Comparison of ENCODE assay signal across 14 cellular contexts in genomic region chr15:77327168-77327567, GRCh38.
DNase-seq lines count a peak whose midpoint lies in the region; TF ChIP-seq lines count a peak whose summit lies in the region.
"Had no signal": no experiment of that assay in that cellular context is flagged by ENCODE, and none has a peak within 500 bp of the region (broad histone marks: within the 10 kb centered on the region; RNA-seq: fewer than 3 reads in every experiment).

No MANE protein-coding gene starts in this region.

- peak overlapping the region; percentile 47 for H3K4me2 ChIP-seq in neural cell (ENCODE audit: low read length)

- WGBS in testis, 2 donors: 85 to 89% methylated on average over 2 of the region's 2 CpGs
- WGBS in suprapubic skin: 53% methylated on average over 2 of the region's 2 CpGs

- H3K9me3 ChIP-seq in neural cell (ENCODE audit: low read length) (no peaks in the 10 kb centered on the region), testis (no peaks in the 10 kb centered on the region), suprapubic skin (no peaks in the 10 kb centered on the region)

- H3K27me3 ChIP-seq in neural cell (ENCODE audit: insufficient read depth, low read depth, low read length): no peaks in the 10 kb centered on the region
- no peaks in the 10 kb centered on the region for H3K27me3 ChIP-seq in testis
- no peaks in the 10 kb centered on the region for H3K27me3 ChIP-seq in suprapubic skin

- intact Hi-C loops in testis (cut with DNase I; ENCODE audit: low total_unique reads): no loop called here

- TF ChIP-seq RAD21 in neural cell (conservative IDR thresholded peaks at IDR 0.05): no peak

- H3K27ac ChIP-seq in neural cell (ENCODE audit: low read length) (peak overlapping the region; percentile 62), testis (no peak overlapping the region), suprapubic skin (no peak overlapping the region)

- no peaks in the 10 kb centered on the region for H4K20me1 ChIP-seq in neural cell (ENCODE audit: insufficient read depth)

- no peaks in the 10 kb centered on the region for H3F3A ChIP-seq in neural cell (ENCODE audit: insufficient read depth, low read length, poor library complexity, severe bottlenecking)

- H3K4me1 ChIP-seq in testis (no peaks in the 10 kb centered on the region), suprapubic skin (peaks cover 21% of the 10 kb centered on the region)

- H3K36me3 ChIP-seq in neural cell (ENCODE audit: insufficient read depth, low read length) (no peaks in the 10 kb centered on the region), testis (ENCODE audit: low read depth, missing control alignments) (no peaks in the 10 kb centered on the region), suprapubic skin (no peaks in the 10 kb centered on the region)

- no peak overlapping the region for H3K9ac ChIP-seq in neural cell (ENCODE audit: low read length)

- no peak overlapping the region for H3K4me3 ChIP-seq in LNCaP clone FGC (ENCODE audit: low read depth, low read length)
- peak overlapping the region; percentile 56 for H3K4me3 ChIP-seq in neural cell (ENCODE audit: low read length)
- no peak overlapping the region for H3K4me3 ChIP-seq in testis
- H3K4me3 ChIP-seq in suprapubic skin: no peak overlapping the region

- H3K79me2 ChIP-seq in neural cell (replicated peaks; ENCODE audit: insufficient read depth, low read length): no peaks in the 10 kb centered on the region

- no peak for TF ChIP-seq EP300 in neural cell (conservative IDR thresholded peaks at IDR 0.05; ENCODE audit: poor library complexity, severe bottlenecking)
- no peak for TF ChIP-seq EP300 in suprapubic skin (IDR thresholded peaks at IDR 0.05)

- TF ChIP-seq POLR2A in testis (IDR thresholded peaks at IDR 0.05): no peak
- TF ChIP-seq POLR2A in suprapubic skin (IDR thresholded peaks at IDR 0.05): no peak

- H3K9me2 ChIP-seq in neural cell (ENCODE audit: insufficient read depth, low read length): no peaks in the 10 kb centered on the region

- TF ChIP-seq CTCF in LNCaP clone FGC (IDR thresholded peaks at IDR 0.05; ENCODE audit: control insufficient read depth, extremely low read depth, insufficient read depth): no peak
- no peak for TF ChIP-seq CTCF in neural cell (IDR thresholded peaks at IDR 0.05; ENCODE audit: poor library complexity, severe bottlenecking)
- no peak for TF ChIP-seq CTCF in testis (IDR thresholded peaks at IDR 0.05)
- TF ChIP-seq CTCF in suprapubic skin (IDR thresholded peaks at IDR 0.05): no peak

- peak; percentile 38 for DNase-seq in LNCaP clone FGC (ENCODE audit: low read depth)
- peak; percentile 28 for DNase-seq in fibroblast of peridontal ligament (ENCODE audit: extremely low read depth)
- no peak for DNase-seq in stimulated activated CD4-positive, alpha-beta T cell treated with anti-CD3 and anti-CD28 coated beads, Interleukin-2, amount 100 ng/mL, for 48 hours
- DNase-seq in hepatic stellate cell (ENCODE audit: low spot score): no peak
- DNase-seq in testis: no peak
- DNase-seq in suprapubic skin (ENCODE audit: low spot score in 2 of 2): no peak
- DNase-seq: CD8-positive, alpha-beta T cell; COR-L47; DMS153; DMS79 treated with DMSO at 0.1 percent for 48 hours; GF-D8; HCEC 1CT; HFFc6 had no signal

- no peak overlapping the region for H2AFZ ChIP-seq in neural cell (ENCODE audit: low read depth, low read length)

TF ChIP-seq in neural cell, 6 proteins besides CTCF, POLR2A, EP300 and RAD21:
- no peak for TF ChIP-seq EZH2 (IDR thresholded peaks at IDR 0.05; ENCODE audit: borderline replicate concordance, insufficient read depth, low read length, poor library complexity, severe bottlenecking)
- TF ChIP-seq TAF1 (IDR thresholded peaks at IDR 0.05; ENCODE audit: low read depth): no peak
- TF ChIP-seq SMC3 (conservative IDR thresholded peaks at IDR 0.05; ENCODE audit: poor library complexity): no peak
- no peak for TF ChIP-seq REST (IDR thresholded peaks at IDR 0.05; ENCODE audit: borderline replicate concordance)
- TF ChIP-seq MXI1 (conservative IDR thresholded peaks at IDR 0.05; ENCODE audit: poor library complexity, severe bottlenecking): no peak
- TF ChIP-seq POLR2AphosphoS5 (IDR thresholded peaks at IDR 0.05): no peak

Comparison
In these comparisons a context has a peak if more than half of its experiments do, and no peak if none do; other contexts are left out.
1. DNase-seq: peak in LNCaP clone FGC (single experiment) and fibroblast of peridontal ligament (single experiment); none in stimulated activated CD4-positive, alpha-beta T cell treated with anti-CD3 and anti-CD28 coated beads, Interleukin-2, amount 100 ng/mL, for 48 hours (0 of 2), hepatic stellate cell (single experiment), testis (single experiment) and suprapubic skin (0 of 2).